Comparison of ENCODE assay signal across 16 cellular contexts in genomic region chr1:47701741-47702515, GRCh38.
"Had no signal": no experiment of that assay in that cellular context is flagged by ENCODE, and none has a peak within 500 bp of the region (broad histone marks: within the 10 kb centered on the region; RNA-seq: fewer than 3 reads in every experiment).

No MANE protein-coding gene starts in this region.

- H3K27me3 ChIP-seq: right atrium auricular region, thyroid gland had no signal

- DNase-seq: effector CD8-positive, alpha-beta T cell; foreskin melanocyte; heart left ventricle; hippocampal formation; mammary epithelial cell; natural killer cell; posterior cingulate gyrus; small intestine; stimulated activated CD4-positive, alpha-beta T cell treated with anti-CD3 and anti-CD28 coated beads, Interleukin-4, amount 100 ng/mL, for 1 hour; stimulated activated CD8-positive, alpha-beta memory T cell treated with anti-CD3 and anti-CD28 coated beads, Interleukin-4, amount 100 ng/mL, for 48 hours; stimulated activated naive CD8-positive, alpha-beta T cell treated with anti-CD3 and anti-CD28 coated beads, Interleukin-15, Interleukin-2, amounts not matched to agents 100 U/mL and 50 U/mL, for 24 hours; thyroid gland had no signal

- H3K36me3 Mint-ChIP-seq: natural killer cell had no signal

- H3K4me1 Mint-ChIP-seq: natural killer cell; stimulated activated effector memory CD8-positive, alpha-beta T cell treated with anti-CD3 and anti-CD28 coated beads, Interleukin-12 subunit alpha, Interleukin-12 subunit beta, amount 100 ng/mL, for 72 hours had no signal

- H3K4me3 Mint-ChIP-seq: natural killer cell; stimulated activated effector memory CD8-positive, alpha-beta T cell treated with anti-CD3 and anti-CD28 coated beads, Interleukin-12 subunit alpha, Interleukin-12 subunit beta, amount 100 ng/mL, for 72 hours had no signal

- H3K36me3 ChIP-seq: heart left ventricle, right atrium auricular region, suprapubic skin, thyroid gland had no signal

- H3K4me1 ChIP-seq: heart left ventricle, right atrium auricular region, thyroid gland had no signal

- ATAC-seq: heart left ventricle; natural killer cell; stimulated activated effector memory CD8-positive, alpha-beta T cell treated with anti-CD3 and anti-CD28 coated beads, Interleukin-12 subunit alpha, Interleukin-12 subunit beta, amount 100 ng/mL, for 72 hours; stimulated activated naive CD8-positive, alpha-beta T cell treated with anti-CD3 and anti-CD28 coated beads, Interleukin-15, Interleukin-2, amounts not matched to agents 100 U/mL and 50 U/mL, for 24 hours had no signal

- H3K9me3 Mint-ChIP-seq: natural killer cell; stimulated activated effector memory CD8-positive, alpha-beta T cell treated with anti-CD3 and anti-CD28 coated beads, Interleukin-12 subunit alpha, Interleukin-12 subunit beta, amount 100 ng/mL, for 72 hours had no signal

- H3K27ac Mint-ChIP-seq: natural killer cell; stimulated activated effector memory CD8-positive, alpha-beta T cell treated with anti-CD3 and anti-CD28 coated beads, Interleukin-12 subunit alpha, Interleukin-12 subunit beta, amount 100 ng/mL, for 72 hours had no signal

- H3K9me3 ChIP-seq: heart left ventricle, right atrium auricular region, suprapubic skin, thyroid gland had no signal

- H3K27ac ChIP-seq: heart left ventricle, right atrium auricular region, suprapubic skin, thyroid gland had no signal

- H3K4me3 ChIP-seq: coronary artery, heart left ventricle, right atrium auricular region, suprapubic skin, thyroid gland had no signal
